ENCODE assay signal across 8 cellular contexts in genomic region chr20:24100370-24101011, GRCh38.
A peak's percentile ranks its signal among the peaks of the same experiment; 100 is the strongest.
DNase-seq lines count a peak whose midpoint lies in the region; ATAC-seq and TF ChIP-seq lines count a peak whose summit lies in the region.

No MANE protein-coding gene starts in this region.

- no peaks in the 10 kb centered on the region for H4K20me1 ChIP-seq in OCI-LY3 (ENCODE audit: insufficient read depth, low read length)

- no peak overlapping the region; the same call in 1 of the 2 replicates for H3K9ac ChIP-seq in OCI-LY3 (ENCODE audit: low read length)

- no peaks in the 10 kb centered on the region for H3K79me2 ChIP-seq in OCI-LY3 (ENCODE audit: low read length)

- 0 out of 2 replicates have a peak overlapping the region, but pooled peaks have one; percentile 18 for H3K4me2 ChIP-seq in OCI-LY3 (ENCODE audit: low read length)

- ATAC-seq in GM19043 (IDR thresholded peaks at IDR 0.05; ENCODE audit: low read depth, unreplicated experiment) (peak; percentile 88), HG03469 (IDR thresholded peaks at IDR 0.05; ENCODE audit: unreplicated experiment) (peak; percentile 58), foreskin keratinocyte (peak; percentile 83)

- H3K4me1 ChIP-seq in BE2C, result no peaks in the 10 kb centered on the region
- H3K4me1 ChIP-seq in OCI-LY3 (ENCODE audit: low read length), result peaks cover 7% of the 10 kb centered on the region; the same call in 1 of the 2 replicates
- H3K4me1 ChIP-seq in foreskin keratinocyte, result peaks cover 25% of the 10 kb centered on the region

- TF ChIP-seq CTCF in BE2C (IDR thresholded peaks at IDR 0.05; ENCODE audit: low read depth, low read length), result peak; percentile 90
- peak; percentile 89 for TF ChIP-seq CTCF in OCI-LY3 (IDR thresholded peaks at IDR 0.05; ENCODE audit: low read depth, low read length)
- peak; percentile 84 for TF ChIP-seq CTCF in foreskin keratinocyte (conservative IDR thresholded peaks at IDR 0.05)

- DNase-seq in BE2C, result peak; percentile 55
- DNase-seq in activated T-cell treated with anti-CD3 and anti-CD28 coated beads, Interleukin-2, amount 50 U/mL, for 48 hours, result peak; percentile 61 to 65
- DNase-seq in foreskin keratinocyte, result peak in 1 of 2 donors; percentile 73
- DNase-seq in pulmonary artery endothelial cell (ENCODE audit: low read depth, low spot score), result peak; percentile 51
- no peak for DNase-seq in cortex of kidney (lab: John Stamatoyannopoulos, UW)

- no peaks in the 10 kb centered on the region for H3K9me3 ChIP-seq in BE2C
- H3K9me3 ChIP-seq in OCI-LY3 (ENCODE audit: insufficient read depth, low read length), result no peaks in the 10 kb centered on the region

- peak overlapping the region; percentile 59; the same call in 1 of the 2 replicates for H2AFZ ChIP-seq in OCI-LY3 (ENCODE audit: low read depth, low read length)

- no peak overlapping the region for H3K4me3 ChIP-seq in BE2C (ENCODE audit: low read depth, low read length)
- H3K4me3 ChIP-seq in OCI-LY3 (ENCODE audit: low read length), result no peak overlapping the region

- H3K27me3 ChIP-seq in BE2C (no peaks in the 10 kb centered on the region), OCI-LY3 (ENCODE audit: low read depth, low read length) (peaks cover 43% of the 10 kb centered on the region; the same call in 1 of the 2 replicates), foreskin keratinocyte (no peaks in the 10 kb centered on the region)

- H3K27ac ChIP-seq in OCI-LY3 (ENCODE audit: low read length) (no peak overlapping the region), foreskin keratinocyte (no peak overlapping the region)

- H3K36me3 ChIP-seq in BE2C (no peaks in the 10 kb centered on the region), OCI-LY3 (replicated peaks; ENCODE audit: low read depth, low read length) (no peaks in the 10 kb centered on the region)
